1 cellular context compared by ENCODE assay signal in the genomic region with DNA sequence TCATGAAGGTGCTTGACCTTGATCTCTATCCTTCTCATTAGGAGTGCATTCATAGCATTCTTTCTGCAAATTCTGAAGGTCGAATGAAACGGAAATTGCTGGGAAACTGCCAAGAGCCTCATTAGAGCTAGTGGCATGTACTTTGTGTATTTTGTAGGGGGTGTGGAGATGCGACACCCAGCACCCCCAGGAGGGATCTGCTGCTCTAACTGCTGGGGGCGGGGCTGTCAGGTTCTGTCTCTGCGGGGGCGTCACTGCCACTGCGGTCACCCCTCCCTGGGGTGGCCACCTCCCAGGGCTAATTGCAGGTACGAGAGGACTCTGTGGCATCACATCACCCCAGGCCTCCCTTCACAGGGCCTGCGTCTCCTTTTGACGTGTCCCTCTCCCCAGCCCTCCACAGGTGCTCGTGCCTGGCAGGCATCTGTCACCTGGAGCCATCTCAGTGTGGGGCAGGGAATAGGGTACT.
TF ChIP-seq lines count a peak whose summit lies in the region.

No MANE protein-coding gene starts in this region.

TF ChIP-seq in GM23338, 12 proteins besides CTCF, POLR2A, EP300 and RAD21 (continued from another document):
- TF ChIP-seq, protein P1, sequence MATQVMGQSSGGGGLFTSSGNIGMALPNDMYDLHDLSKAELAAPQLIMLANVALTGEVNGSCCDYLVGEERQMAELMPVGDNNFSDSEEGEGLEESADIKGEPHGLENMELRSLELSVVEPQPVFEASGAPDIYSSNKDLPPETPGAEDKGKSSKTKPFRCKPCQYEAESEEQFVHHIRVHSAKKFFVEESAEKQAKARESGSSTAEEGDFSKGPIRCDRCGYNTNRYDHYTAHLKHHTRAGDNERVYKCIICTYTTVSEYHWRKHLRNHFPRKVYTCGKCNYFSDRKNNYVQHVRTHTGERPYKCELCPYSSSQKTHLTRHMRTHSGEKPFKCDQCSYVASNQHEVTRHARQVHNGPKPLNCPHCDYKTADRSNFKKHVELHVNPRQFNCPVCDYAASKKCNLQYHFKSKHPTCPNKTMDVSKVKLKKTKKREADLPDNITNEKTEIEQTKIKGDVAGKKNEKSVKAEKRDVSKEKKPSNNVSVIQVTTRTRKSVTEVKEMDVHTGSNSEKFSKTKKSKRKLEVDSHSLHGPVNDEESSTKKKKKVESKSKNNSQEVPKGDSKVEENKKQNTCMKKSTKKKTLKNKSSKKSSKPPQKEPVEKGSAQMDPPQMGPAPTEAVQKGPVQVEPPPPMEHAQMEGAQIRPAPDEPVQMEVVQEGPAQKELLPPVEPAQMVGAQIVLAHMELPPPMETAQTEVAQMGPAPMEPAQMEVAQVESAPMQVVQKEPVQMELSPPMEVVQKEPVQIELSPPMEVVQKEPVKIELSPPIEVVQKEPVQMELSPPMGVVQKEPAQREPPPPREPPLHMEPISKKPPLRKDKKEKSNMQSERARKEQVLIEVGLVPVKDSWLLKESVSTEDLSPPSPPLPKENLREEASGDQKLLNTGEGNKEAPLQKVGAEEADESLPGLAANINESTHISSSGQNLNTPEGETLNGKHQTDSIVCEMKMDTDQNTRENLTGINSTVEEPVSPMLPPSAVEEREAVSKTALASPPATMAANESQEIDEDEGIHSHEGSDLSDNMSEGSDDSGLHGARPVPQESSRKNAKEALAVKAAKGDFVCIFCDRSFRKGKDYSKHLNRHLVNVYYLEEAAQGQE (IDR thresholded peaks at IDR 0.05; ENCODE audit: unreplicated experiment): no peak
- TF ChIP-seq ZNF331 (CRISPR knock-in tag; IDR thresholded peaks at IDR 0.05; ENCODE audit: low read depth): no peak
- no peak for TF ChIP-seq POLR2AphosphoS5 (IDR thresholded peaks at IDR 0.05; ENCODE audit: low read depth)
- no peak for TF ChIP-seq ZNF462 (CRISPR knock-in tag; IDR thresholded peaks at IDR 0.05)
- TF ChIP-seq CREB1 (CRISPR knock-in tag; IDR thresholded peaks at IDR 0.05; ENCODE audit: low read depth): no peak
- no peak for TF ChIP-seq ETS1 (IDR thresholded peaks at IDR 0.05)
- no peak for TF ChIP-seq EZH2 (IDR thresholded peaks at IDR 0.05; ENCODE audit: low read depth, unreplicated experiment)
- TF ChIP-seq NANOG (IDR thresholded peaks at IDR 0.05; ENCODE audit: borderline replicate concordance): no peak
- TF ChIP-seq JUNB (IDR thresholded peaks at IDR 0.05; ENCODE audit: unreplicated experiment): no peak
- no peak for TF ChIP-seq ZNF114 (CRISPR knock-in tag; IDR thresholded peaks at IDR 0.05)
- no peak for TF ChIP-seq STAT1 (IDR thresholded peaks at IDR 0.05; ENCODE audit: unreplicated experiment)
